Comparison of ENCODE assay signal across 29 cellular contexts in genomic region chr22:37140686-37141323, GRCh38. TPM values are rescaled to one million over a fixed set of nuclear protein-coding genes. Genes with fewer than 3 reads are reported as not detected.
DNase-seq lines count a peak whose midpoint lies in the region; ATAC-seq and TF ChIP-seq lines count a peak whose summit lies in the region.
"Had no signal": no experiment of that assay in that cellular context is flagged by ENCODE, and none has a peak within 500 bp of the region (broad histone marks: within the 10 kb centered on the region; RNA-seq: fewer than 3 reads in every experiment).

No MANE protein-coding gene starts in this region.

- no peaks in the 10 kb centered on the region for H3K4me1 ChIP-seq in osteoblast (ENCODE audit: insufficient read depth, low read length)
- peaks cover 5% of the 10 kb centered on the region; the same call in 1 of the 2 replicates for H3K4me1 ChIP-seq in Caco-2
- H3K4me1 ChIP-seq: left ventricle myocardium inferior had no signal

- no peaks in the 10 kb centered on the region for H3K27me3 Mint-ChIP-seq in activated naive CD4-positive, alpha-beta T cell treated with anti-CD3 and anti-CD28 coated beads for 36 hours (ENCODE audit: low read depth)
- no peaks in the 10 kb centered on the region for H3K27me3 Mint-ChIP-seq in activated naive CD4-positive, alpha-beta T cell treated with anti-CD3 and anti-CD28 coated beads, Interleukin-2, amount 10 ng/mL, durations not matched to agents 7 days and 5 days
- H3K27me3 Mint-ChIP-seq in activated naive CD8-positive, alpha-beta T cell treated with anti-CD3 and anti-CD28 coated beads, Interleukin-2, amount 10 ng/mL, durations not matched to agents 7 days and 5 days: no peaks in the 10 kb centered on the region
- H3K27me3 Mint-ChIP-seq in Caco-2 (ENCODE audit: insufficient read depth, unreplicated experiment): peaks cover 4% of the 10 kb centered on the region
- H3K27me3 Mint-ChIP-seq: IgD-negative memory B cell had no signal

- H3K27ac Mint-ChIP-seq in activated naive CD4-positive, alpha-beta T cell treated with anti-CD3 and anti-CD28 coated beads for 36 hours: peak overlapping the region; percentile 61
- H3K27ac Mint-ChIP-seq in activated naive CD4-positive, alpha-beta T cell treated with anti-CD3 and anti-CD28 coated beads, Interleukin-2, amount 10 ng/mL, durations not matched to agents 7 days and 5 days: no peak overlapping the region
- H3K27ac Mint-ChIP-seq in activated naive CD8-positive, alpha-beta T cell treated with anti-CD3 and anti-CD28 coated beads, Interleukin-2, amount 10 ng/mL, durations not matched to agents 7 days and 5 days: peak overlapping the region; percentile 61
- no peak overlapping the region for H3K27ac Mint-ChIP-seq in Caco-2 (ENCODE audit: unreplicated experiment)
- H3K27ac Mint-ChIP-seq: IgD-negative memory B cell had no signal

- H3K36me3 ChIP-seq in osteoblast (ENCODE audit: insufficient read depth, low read length) (no peaks in the 10 kb centered on the region), Caco-2 (ENCODE audit: control insufficient read depth, insufficient read depth, low read length) (no peaks in the 10 kb centered on the region)
- H3K36me3 ChIP-seq: brain microvascular endothelial cell, left ventricle myocardium inferior, neutrophil, tibial nerve had no signal

- no TSS peak for BruUV-seq in Caco-2 (replicated peaks; lab: Mats Ljungman, UMichigan)

- no peak overlapping the region for H2AFZ ChIP-seq in osteoblast (ENCODE audit: low read length)

- intact Hi-C loops in activated naive CD4-positive, alpha-beta T cell treated with anti-CD3 and anti-CD28 coated beads for 36 hours (cut with micrococcal nuclease): no loop called here
- intact Hi-C loops in Caco-2 (cut with micrococcal nuclease; ENCODE audit: unreplicated experiment): no loop called here

- DNase-seq in activated naive CD4-positive, alpha-beta T cell treated with anti-CD3 and anti-CD28 coated beads for 36 hours: no peak
- no peak for DNase-seq in activated naive CD4-positive, alpha-beta T cell treated with anti-CD3 and anti-CD28 coated beads, Interleukin-2, amount 10 ng/mL, durations not matched to agents 7 days and 5 days
- DNase-seq in RPMI8226 (peak; percentile 35), osteoblast (ENCODE audit: insufficient read length, low spot score, missing footprints) (peak; percentile 44), DMS 273 treated with DMSO at 0.1 percent for 48 hours (lab: John Stamatoyannopoulos, UW) (no peak), Caco-2 (no peak)
- DNase-seq in activated naive CD8-positive, alpha-beta T cell treated with anti-CD3 and anti-CD28 coated beads, Interleukin-2, amount 10 ng/mL, durations not matched to agents 7 days and 5 days: no peak
- DNase-seq: activated CD4-positive, alpha-beta T cell treated with anti-CD3 and anti-CD28 coated beads for 48 hours; activated effector memory CD4-positive, alpha-beta T cell treated with anti-CD3 and anti-CD28 coated beads, Interleukin-2, amount 50 U/mL, for 16 hours; brain microvascular endothelial cell; cerebellar nuclear complex; dermis blood vessel endothelial cell; DMS79; GDM1; islet precursor cell; left ventricle myocardium inferior; NCI-H1436 treated with DMSO at 0.1 percent for 48 hours; NCI-H2107; NCI-H345; SHP77 treated with DMSO at 0.1 percent for 48 hours had no signal

- ATAC-seq in activated naive CD8-positive, alpha-beta T cell treated with anti-CD3 and anti-CD28 coated beads, Interleukin-2, amount 10 ng/mL, durations not matched to agents 7 days and 5 days (ENCODE audit: low read depth): no peak
- ATAC-seq: esophagus mucosa, Panc1 had no signal

- no peak overlapping the region for H3K27ac ChIP-seq in osteoblast (ENCODE audit: low read depth, low read length)
- H3K27ac ChIP-seq: brain microvascular endothelial cell, left ventricle myocardium inferior, neutrophil, tibial nerve had no signal

- H3K4me3 ChIP-seq in osteoblast (ENCODE audit: insufficient read depth, low read length): no peak overlapping the region
- H3K4me3 ChIP-seq in Caco-2 (ENCODE audit: low read depth, low read length): no peak overlapping the region
- H3K4me3 ChIP-seq: left ventricle myocardium inferior, tibial nerve had no signal

- no peaks in the 10 kb centered on the region for H3K79me2 ChIP-seq in osteoblast (ENCODE audit: insufficient read depth, low read length)

- no peaks in the 10 kb centered on the region for H4K20me1 ChIP-seq in osteoblast (ENCODE audit: insufficient read depth, low read length)

- H3K9me3 ChIP-seq in osteoblast (ENCODE audit: low read depth, low read length): no peaks in the 10 kb centered on the region
- no peaks in the 10 kb centered on the region for H3K9me3 ChIP-seq in Caco-2
- H3K9me3 ChIP-seq: left ventricle myocardium inferior, neutrophil, tibial nerve had no signal

- H3K36me3 Mint-ChIP-seq in activated naive CD4-positive, alpha-beta T cell treated with anti-CD3 and anti-CD28 coated beads for 36 hours (ENCODE audit: low read depth): peaks cover 60% of the 10 kb centered on the region
- peaks cover 63% of the 10 kb centered on the region for H3K36me3 Mint-ChIP-seq in activated naive CD4-positive, alpha-beta T cell treated with anti-CD3 and anti-CD28 coated beads, Interleukin-2, amount 10 ng/mL, durations not matched to agents 7 days and 5 days
- peaks cover 52% of the 10 kb centered on the region for H3K36me3 Mint-ChIP-seq in activated naive CD8-positive, alpha-beta T cell treated with anti-CD3 and anti-CD28 coated beads, Interleukin-2, amount 10 ng/mL, durations not matched to agents 7 days and 5 days
- no peaks in the 10 kb centered on the region for H3K36me3 Mint-ChIP-seq in Caco-2 (ENCODE audit: insufficient read depth, unreplicated experiment)
- H3K36me3 Mint-ChIP-seq: IgD-negative memory B cell had no signal

- POLR2A ChIA-PET in activated naive CD8-positive, alpha-beta T cell treated with anti-CD3 and anti-CD28 coated beads, Interleukin-2, amount 10 ng/mL, durations not matched to agents 7 days and 5 days (lab: Charles Lee): interaction anchor here (0.5 to 3.5 kb wide), 9 partner anchors 8 to 107 kb away, joined by 3 to 19 read pairs (median 3); partner anchors contain the start of gene IL2RB
- POLR2A ChIA-PET in Caco-2 (lab: Charles Lee): no interaction called here

- H3K27me3 ChIP-seq in osteoblast (ENCODE audit: insufficient read depth, low read length) (peaks cover 7% of the 10 kb centered on the region), Caco-2 (replicated peaks; ENCODE audit: control insufficient read depth, insufficient read depth, low read length) (no peaks in the 10 kb centered on the region)
- H3K27me3 ChIP-seq: brain microvascular endothelial cell, neutrophil had no signal

- peaks cover 64% of the 10 kb centered on the region for H3K4me1 Mint-ChIP-seq in activated naive CD4-positive, alpha-beta T cell treated with anti-CD3 and anti-CD28 coated beads for 36 hours (ENCODE audit: low read depth)
- H3K4me1 Mint-ChIP-seq in activated naive CD4-positive, alpha-beta T cell treated with anti-CD3 and anti-CD28 coated beads, Interleukin-2, amount 10 ng/mL, durations not matched to agents 7 days and 5 days: peaks cover 31% of the 10 kb centered on the region
- H3K4me1 Mint-ChIP-seq in activated naive CD8-positive, alpha-beta T cell treated with anti-CD3 and anti-CD28 coated beads, Interleukin-2, amount 10 ng/mL, durations not matched to agents 7 days and 5 days: peaks cover 37% of the 10 kb centered on the region
- H3K4me1 Mint-ChIP-seq in Caco-2 (ENCODE audit: low read depth, unreplicated experiment): peaks cover 3% of the 10 kb centered on the region

- H3K4me3 Mint-ChIP-seq in activated naive CD4-positive, alpha-beta T cell treated with anti-CD3 and anti-CD28 coated beads for 36 hours: no peak overlapping the region
- no peak overlapping the region for H3K4me3 Mint-ChIP-seq in activated naive CD4-positive, alpha-beta T cell treated with anti-CD3 and anti-CD28 coated beads, Interleukin-2, amount 10 ng/mL, durations not matched to agents 7 days and 5 days
- H3K4me3 Mint-ChIP-seq in activated naive CD8-positive, alpha-beta T cell treated with anti-CD3 and anti-CD28 coated beads, Interleukin-2, amount 10 ng/mL, durations not matched to agents 7 days and 5 days: no peak overlapping the region
- H3K4me3 Mint-ChIP-seq in Caco-2 (ENCODE audit: unreplicated experiment): no peak overlapping the region
- H3K4me3 Mint-ChIP-seq: IgD-negative memory B cell had no signal

- TF ChIP-seq CTCF in osteoblast (IDR thresholded peaks at IDR 0.05; ENCODE audit: extremely low read depth, low read depth, low read length) (no peak), Caco-2 (IDR thresholded peaks at IDR 0.05; ENCODE audit: insufficient read depth in 1 of 2, low read depth in 1 of 2, low read length in 1 of 2, severe bottlenecking in 1 of 2, unreplicated experiment in 1 of 2) (no peak)

- peaks cover 3% of the 10 kb centered on the region for H3K9me3 Mint-ChIP-seq in activated naive CD4-positive, alpha-beta T cell treated with anti-CD3 and anti-CD28 coated beads for 36 hours
- H3K9me3 Mint-ChIP-seq in activated naive CD4-positive, alpha-beta T cell treated with anti-CD3 and anti-CD28 coated beads, Interleukin-2, amount 10 ng/mL, durations not matched to agents 7 days and 5 days: no peaks in the 10 kb centered on the region
- H3K9me3 Mint-ChIP-seq in activated naive CD8-positive, alpha-beta T cell treated with anti-CD3 and anti-CD28 coated beads, Interleukin-2, amount 10 ng/mL, durations not matched to agents 7 days and 5 days: no peaks in the 10 kb centered on the region
- H3K9me3 Mint-ChIP-seq in Caco-2 (ENCODE audit: unreplicated experiment): no peaks in the 10 kb centered on the region
- H3K9me3 Mint-ChIP-seq: IgD-negative memory B cell had no signal

- H3K4me2 ChIP-seq in osteoblast (ENCODE audit: insufficient read depth, low read length): no peak overlapping the region

- CTCF ChIA-PET in activated naive CD4-positive, alpha-beta T cell treated with anti-CD3 and anti-CD28 coated beads for 36 hours (lab: Charles Lee): interaction anchor here (0.7 to 2.2 kb wide), 7 partner anchors 8 to 62 kb away, joined by 3 to 7 read pairs (median 5); partner anchors contain the start of gene IL2RB
- CTCF ChIA-PET in activated naive CD4-positive, alpha-beta T cell treated with anti-CD3 and anti-CD28 coated beads, Interleukin-2, amount 10 ng/mL, durations not matched to agents 7 days and 5 days (lab: Charles Lee): interaction anchor here (0.8 to 2.0 kb wide), 4 partner anchors 8 to 64 kb away, joined by 3 to 6 read pairs (median 4); partner anchors contain the start of gene IL2RB
- CTCF ChIA-PET in Caco-2 (lab: Charles Lee): interaction anchor here (0.5 to 0.8 kb wide), 3 partner anchors 19 to 108 kb away, joined by 3 to 5 read pairs (median 3); no protein-coding TSS in a partner anchor

RNA-seq across cellular contexts. Expression of gene IL2RB, which starts 8.9 kb away (rescaled TPM):
- 100 to 1,000 TPM; 126 to 134 TPM for total RNA-seq in activated naive CD4-positive, alpha-beta T cell treated with anti-CD3 and anti-CD28 coated beads for 36 hours
- 100 to 1,000 TPM; 223 to 232 TPM for total RNA-seq in activated naive CD8-positive, alpha-beta T cell treated with anti-CD3 and anti-CD28 coated beads, Interleukin-2, amount 10 ng/mL, durations not matched to agents 7 days and 5 days
- total RNA-seq in osteoblast (0.59 TPM in 1 of 2 replicates, not detected in the other), Caco-2 (2022) (not detected in 2 replicates)
- total RNA-seq: dermis blood vessel endothelial cell had no signal

RNA-seq across cellular contexts. Expression of gene TMPRSS6, which starts 31.3 kb away (rescaled TPM):
- total RNA-seq in activated naive CD4-positive, alpha-beta T cell treated with anti-CD3 and anti-CD28 coated beads for 36 hours: 10 to 100 TPM; 10.7 to 10.9 TPM
- total RNA-seq in activated naive CD8-positive, alpha-beta T cell treated with anti-CD3 and anti-CD28 coated beads, Interleukin-2, amount 10 ng/mL, durations not matched to agents 7 days and 5 days: 1 to 10 TPM; 1.8 to 2.2 TPM
- not detected in 2 replicates for total RNA-seq in osteoblast
- 1.5 and 1.6 TPM in 2 replicates for total RNA-seq in Caco-2 (2022)
- total RNA-seq: dermis blood vessel endothelial cell, esophagus mucosa, fibroblast of villous mesenchyme, left ventricle myocardium inferior, mesenteric fat pad, posterior vena cava, right cardiac atrium, tibial nerve had no signal

RNA-seq across cellular contexts. Expression of gene C1QTNF6, which starts 47.2 kb away (rescaled TPM):
- total RNA-seq in activated naive CD4-positive, alpha-beta T cell treated with anti-CD3 and anti-CD28 coated beads for 36 hours: 10 to 100 TPM; 13.4 to 13.6 TPM
- total RNA-seq in activated naive CD8-positive, alpha-beta T cell treated with anti-CD3 and anti-CD28 coated beads, Interleukin-2, amount 10 ng/mL, durations not matched to agents 7 days and 5 days: 10 to 100 TPM; 15.2 to 15.7 TPM
- total RNA-seq in osteoblast (11.9 and 18.3 TPM in 2 replicates), Caco-2 (2022) (7.4 and 7.7 TPM in 2 replicates)

Comparison
In these comparisons a context has a peak if more than half of its experiments do, and no peak if none do; other contexts are left out.
1. H3K27ac Mint-ChIP-seq: peak in activated naive CD4-positive, alpha-beta T cell treated with anti-CD3 and anti-CD28 coated beads for 36 hours (single experiment) and activated naive CD8-positive, alpha-beta T cell treated with anti-CD3 and anti-CD28 coated beads, Interleukin-2, amount 10 ng/mL, durations not matched to agents 7 days and 5 days (single experiment); none in activated naive CD4-positive, alpha-beta T cell treated with anti-CD3 and anti-CD28 coated beads, Interleukin-2, amount 10 ng/mL, durations not matched to agents 7 days and 5 days (single experiment) and Caco-2 (single experiment).
2. DNase-seq: peak in RPMI8226 (single experiment) and osteoblast (single experiment); none in activated naive CD4-positive, alpha-beta T cell treated with anti-CD3 and anti-CD28 coated beads for 36 hours (single experiment), activated naive CD4-positive, alpha-beta T cell treated with anti-CD3 and anti-CD28 coated beads, Interleukin-2, amount 10 ng/mL, durations not matched to agents 7 days and 5 days (single experiment), activated naive CD8-positive, alpha-beta T cell treated with anti-CD3 and anti-CD28 coated beads, Interleukin-2, amount 10 ng/mL, durations not matched to agents 7 days and 5 days (single experiment), DMS 273 treated with DMSO at 0.1 percent for 48 hours (single experiment) and Caco-2 (0 of 2).
3. RNA of gene IL2RB, which starts 8.9 kb away (total RNA-seq): 223 to 232 TPM in activated naive CD8-positive, alpha-beta T cell treated with anti-CD3 and anti-CD28 coated beads, Interleukin-2, amount 10 ng/mL, durations not matched to agents 7 days and 5 days and 126 to 134 TPM in activated naive CD4-positive, alpha-beta T cell treated with anti-CD3 and anti-CD28 coated beads for 36 hours; not detected in Caco-2 and 0.59 TPM in osteoblast; every median in the first group is over 10 times any median in the second.